ENCODE assay signal across 8 cellular contexts in the genomic region with DNA sequence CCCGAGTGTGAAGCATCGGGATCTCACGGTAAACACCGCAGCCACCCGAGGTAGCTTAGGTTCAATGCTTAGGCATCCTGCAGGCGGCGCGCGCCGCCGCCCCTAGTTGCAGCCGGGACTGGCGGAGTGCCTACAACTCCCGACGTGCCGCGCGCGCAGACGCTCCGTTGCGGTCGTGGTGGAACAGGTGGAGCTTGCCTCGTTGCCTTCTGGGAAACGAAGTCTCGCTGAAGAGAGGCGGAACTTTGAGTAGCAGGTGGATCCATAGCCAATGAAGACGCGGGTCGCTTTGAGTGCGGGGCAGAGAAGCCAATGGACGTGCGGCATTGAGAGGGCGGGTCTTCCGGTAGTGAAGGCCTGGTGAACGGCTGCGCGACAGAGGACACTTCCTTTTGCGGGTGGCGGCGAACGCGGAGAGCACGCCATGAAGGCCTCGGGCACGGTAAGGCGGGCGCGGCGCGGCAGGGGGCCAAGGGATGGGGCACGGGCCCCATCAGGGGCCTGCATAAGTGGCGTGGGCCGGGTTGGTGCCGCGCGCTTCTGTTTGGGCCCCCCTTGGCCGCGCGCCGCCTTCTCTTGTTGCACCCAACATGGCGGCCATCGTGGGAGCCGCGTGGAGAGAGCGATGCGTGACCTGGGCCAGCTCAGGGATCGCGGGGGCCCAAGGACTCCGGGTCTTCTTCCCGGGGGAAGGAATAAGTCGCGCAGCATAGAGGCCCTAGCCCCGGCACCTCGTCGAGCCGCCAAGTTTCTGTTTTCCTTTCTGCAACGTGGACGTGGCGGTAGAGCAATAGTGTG. TPM values are rescaled to one million over a fixed set of nuclear protein-coding genes. Genes with fewer than 3 reads are reported as not detected.
DNase-seq lines count a peak whose midpoint lies in the region; ATAC-seq, FAIRE-seq and TF ChIP-seq lines count a peak whose summit lies in the region.

TSS of gene RPL18A (plus strand) at position 378 of the 798 bp plus-strand sequence. CDS start at position 425, 47 bp downstream.

- H3K79me2 ChIP-seq in mammary epithelial cell (ENCODE audit: insufficient read depth, low read length) = peaks cover 43% of the 10 kb centered on the region

- BruUV-seq in mammary epithelial cell (replicated peaks; lab: Mats Ljungman, UMichigan) = TSS peak; percentile 71

- H3K9ac ChIP-seq in mammary epithelial cell (ENCODE audit: insufficient read depth, low read length) (peak within 1 kb of the TSS; percentile 99), iPS-20b (ENCODE audit: low read depth, low read length) (peak within 1 kb of the TSS; percentile 99)

- FAIRE-seq in small intestine (lab: Jason Lieb, UNC) = peak; percentile 53

- in situ Hi-C loops in ACHN (cut with HindIII; ENCODE audit: low pct_ligation_motif_present, low pct_unique_long_range_greater_than_20kb, low sequenced_read_pairs) = no loop called here
- in situ Hi-C loops in mammary epithelial cell (cut with MboI; ENCODE audit: low sequenced_read_pairs in 2 of 2) = loop anchor here in 1 of 2 donors (10.0 kb wide), 2 partner anchors 145 to 415 kb away; partner anchors contain the start of genes ARRDC2 and TMEM221

- H3K4me3 ChIP-seq in mammary epithelial cell (replicated peaks in 1 of 3; ENCODE audit: insufficient read depth in 1 of 3, low read depth in 2 of 3, low read length in 3 of 3) (peak within 1 kb of the TSS; percentile 95 to 98 (median 97)), iPS-20b (ENCODE audit: low read length) (peak within 1 kb of the TSS; percentile 93), small intestine (ENCODE audit: low read depth in 1 of 2, low read length in 2 of 2) (peak within 1 kb of the TSS; percentile 78 to 96)

- WGBS in mammary epithelial cell (ENCODE audit: low coverage, missing lambda C conversion rate) = 2% methylated on average over 26 of the region's 80 CpGs
- 0 to 1% (median 0%) methylated on average over 70 to 80 of the region's 80 CpGs for WGBS in small intestine, 3 donors

- CTCF ChIA-PET in mammary epithelial cell (lab: Charles Lee; ENCODE audit: low non-redundant PET) = interaction anchor here (0.6 to 1.4 kb wide), 12 partner anchors 12 to 520 kb away, joined by 3 to 39 read pairs (median 8); partner anchors contain the start of genes CCDC124 and JAK3

- peak within 1 kb of the TSS; percentile 83 for H3K4me2 ChIP-seq in mammary epithelial cell (ENCODE audit: insufficient read depth, low read depth, low read length)

- H3K4me1 ChIP-seq in mammary epithelial cell (ENCODE audit: insufficient read depth, low read length) (peaks cover 8% of the 10 kb centered on the region), iPS-20b (ENCODE audit: insufficient read depth, low read length) (no peaks in the 10 kb centered on the region), small intestine (ENCODE audit: control insufficient read depth in 2 of 2, insufficient read depth in 1 of 2, low read depth in 1 of 2, low read length in 1 of 2) (peaks cover 0 to 1% of the 10 kb centered on the region in 2 donors)

- intact Hi-C loops in mammary epithelial cell (cut with micrococcal nuclease) = loop anchor here (1.0 to 10.0 kb wide), 6 partner anchors 73 to 387 kb away; partner anchors contain the start of genes SLC27A1 and UNC13A

- peak within 1 kb of the TSS; percentile 86 for H2AFZ ChIP-seq in mammary epithelial cell (ENCODE audit: low read depth, low read length)

- dilution Hi-C loops in mammary epithelial cell (cut with HindIII; ENCODE audit: low sequenced_read_pairs) = loop anchor here (10.0 kb wide), 1 partner anchor 95 kb away; no protein-coding TSS in a partner anchor

- DNase-seq in ACHN = peak; percentile 99
- DNase-seq in NCI-H2196 (lab: John Stamatoyannopoulos, UW; ENCODE audit: unreplicated experiment) = peak; percentile 99
- DNase-seq in mammary epithelial cell = peak; percentile 100
- DNase-seq in small intestine = peak; percentile 100

- H4K20me1 ChIP-seq in mammary epithelial cell (ENCODE audit: insufficient read depth, low read length) = peaks cover 10% of the 10 kb centered on the region

- H3K36me3 ChIP-seq in mammary epithelial cell (ENCODE audit: insufficient read depth, low read length) (peaks cover 26% of the 10 kb centered on the region), iPS-20b (ENCODE audit: insufficient read depth, low read depth, low read length) (peaks cover 48% of the 10 kb centered on the region), small intestine (ENCODE audit: control insufficient read depth in 2 of 2, insufficient read depth in 2 of 2, low read length in 2 of 2) (peaks cover 11 to 24% of the 10 kb centered on the region in 2 donors)

- H3K27me3 ChIP-seq in mammary epithelial cell (ENCODE audit: insufficient read depth, low read length) (no peaks in the 10 kb centered on the region), iPS-20b (ENCODE audit: insufficient read depth, low read length) (peaks cover 4% of the 10 kb centered on the region), small intestine (ENCODE audit: control insufficient read depth in 2 of 2, insufficient read depth in 2 of 2, low read length in 2 of 2) (no peaks in the 10 kb centered on the region)

- H3K9me3 ChIP-seq in mammary epithelial cell (replicated peaks; ENCODE audit: insufficient read depth, low read length) (no peaks in the 10 kb centered on the region), iPS-20b (ENCODE audit: insufficient read depth, low read depth, low read length) (no peaks in the 10 kb centered on the region), small intestine (ENCODE audit: control insufficient read depth, low read depth) (no peaks in the 10 kb centered on the region)

- ATAC-seq in GM18867 (IDR thresholded peaks at IDR 0.05; ENCODE audit: unreplicated experiment) (peak; percentile 93), HG03108 (IDR thresholded peaks at IDR 0.05; ENCODE audit: unreplicated experiment) (peak; percentile 90)

- TF ChIP-seq CTCF in VCaP (conservative IDR thresholded peaks at IDR 0.05) = peak; percentile 97
- TF ChIP-seq CTCF in mammary epithelial cell (conservative IDR thresholded peaks at IDR 0.05 in 1 of 2, IDR thresholded peaks at IDR 0.05 in 1 of 2; ENCODE audit: extremely low read depth in 1 of 2, insufficient read depth in 1 of 2, low read depth in 1 of 2, low read length in 2 of 2) = peak; percentile 58 to 95

- H3K27ac ChIP-seq in VCaP (peak within 1 kb of the TSS; percentile 98), mammary epithelial cell (ENCODE audit: insufficient read depth, low read depth, low read length) (peak within 1 kb of the TSS; percentile 84), iPS-20b (ENCODE audit: low read length) (peak within 1 kb of the TSS; percentile 50), small intestine (ENCODE audit: low read depth in 1 of 2, low read length in 1 of 2) (peak within 1 kb of the TSS; percentile 6 to 82)

RNA-seq across cellular contexts. Expression of gene RPL18A, which starts in this region (rescaled TPM):
- 1,000 to 10,000 TPM; 1,272 to 2,030 TPM for total RNA-seq in mammary epithelial cell
- 1,907 TPM for polyA plus RNA-seq in mammary epithelial cell
- polyA minus RNA-seq in mammary epithelial cell = 452 TPM
- polyA plus RNA-seq in small intestine = 1,000 to 10,000 TPM; 1,464 to 3,671 (median 2,452) TPM

Comparison
In these comparisons a context has a peak if more than half of its experiments do, and no peak if none do; other contexts are left out.
1. Peak in every context shown above with its lines: DNase-seq, ATAC-seq, H3K4me3 ChIP-seq and H3K27ac ChIP-seq.
2. H3K27ac ChIP-seq: peak in every context shown above with its lines; median percentile 98 in VCaP; 84 in mammary epithelial cell; 50 in iPS-20b; 44 in small intestine.